Comparison of ENCODE assay signal across 9 cellular contexts in the genomic region with DNA sequence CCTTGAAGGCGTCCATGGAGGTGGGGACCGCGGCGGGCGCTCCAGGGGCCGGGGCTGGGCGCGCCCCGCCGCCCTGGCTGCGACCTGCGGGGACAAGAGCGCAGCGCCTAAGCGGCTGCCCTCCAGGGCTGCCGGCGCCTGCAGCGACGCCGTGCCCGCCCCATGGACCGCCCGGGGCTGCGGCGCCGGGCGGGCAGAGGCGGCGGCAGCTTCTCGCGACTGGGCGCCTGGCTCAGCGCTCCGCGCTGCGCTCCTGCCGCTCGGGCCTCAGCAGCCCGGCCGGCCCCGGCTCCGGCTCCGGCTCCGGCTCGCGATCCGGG. TPM values are rescaled to one million over a fixed set of nuclear protein-coding genes. Genes with fewer than 3 reads are reported as not detected.
DNase-seq lines count a peak whose midpoint lies in the region; ATAC-seq and TF ChIP-seq lines count a peak whose summit lies in the region.
"Had no signal": no experiment of that assay in that cellular context is flagged by ENCODE, and none has a peak within 500 bp of the region (broad histone marks: within the 10 kb centered on the region; RNA-seq: fewer than 3 reads in every experiment).

No MANE protein-coding gene starts in this region.

- H3K27me3 Mint-ChIP-seq in stimulated activated naive CD8-positive, alpha-beta T cell treated with anti-CD3 and anti-CD28 coated beads, Interleukin-15, amount 100 ng/mL, for 72 hours, result peaks cover 97% of the 10 kb centered on the region

- no peak for TF ChIP-seq CTCF in left ventricle myocardium inferior (IDR thresholded peaks at IDR 0.05; ENCODE audit: borderline replicate concordance)

- no peak overlapping the region for H3K27ac Mint-ChIP-seq in stimulated activated naive CD8-positive, alpha-beta T cell treated with anti-CD3 and anti-CD28 coated beads, Interleukin-15, amount 100 ng/mL, for 72 hours
- H3K27ac Mint-ChIP-seq: dendritic cell treated with granulocyte-macrophage colony-stimulating factor and Interleukin-4, amounts not matched to agents 40 ng/mL and 50 ng/mL, for 4 days had no signal

- peak; percentile 29 for ATAC-seq in stimulated activated naive CD8-positive, alpha-beta T cell treated with anti-CD3 and anti-CD28 coated beads, Interleukin-15, amount 100 ng/mL, for 72 hours

- intact Hi-C loops in left ventricle myocardium inferior (cut with micrococcal nuclease), result no loop called here

- no peaks in the 10 kb centered on the region for H3K9me3 ChIP-seq in SK-N-MC (ENCODE audit: low read depth, low read length)
- no peaks in the 10 kb centered on the region for H3K9me3 ChIP-seq in left ventricle myocardium inferior (replicated peaks)

- H3K4me3 ChIP-seq in H7 (ENCODE audit: insufficient read depth, low read depth, low read length), result peak overlapping the region; percentile 18; the same call in 1 of the 2 replicates
- peak overlapping the region; percentile 100 for H3K4me3 ChIP-seq in SK-N-MC
- H3K4me3 ChIP-seq in left ventricle myocardium inferior, result peak overlapping the region; percentile 60

- peaks cover 97% of the 10 kb centered on the region for H3K27me3 ChIP-seq in H7 (ENCODE audit: control insufficient read depth, insufficient read depth, low read length)
- peaks cover 100% of the 10 kb centered on the region for H3K27me3 ChIP-seq in left ventricle myocardium inferior (ENCODE audit: low read depth)

- H3K4me1 ChIP-seq in left ventricle myocardium inferior, result peaks cover 48% of the 10 kb centered on the region

- H3K27ac ChIP-seq in SK-N-MC, result 0 out of 2 replicates have a peak overlapping the region, but pooled peaks have one; percentile 67
- H3K27ac ChIP-seq in left ventricle myocardium inferior (replicated peaks), result no peak overlapping the region

- no peaks in the 10 kb centered on the region for H3K9me3 Mint-ChIP-seq in stimulated activated naive CD8-positive, alpha-beta T cell treated with anti-CD3 and anti-CD28 coated beads, Interleukin-15, amount 100 ng/mL, for 72 hours
- H3K9me3 Mint-ChIP-seq: dendritic cell treated with granulocyte-macrophage colony-stimulating factor and Interleukin-4, amounts not matched to agents 40 ng/mL and 50 ng/mL, for 4 days had no signal

- DNase-seq in H7 (no peak), SK-N-MC (ENCODE audit: low read depth, low spot score) (no peak), left ventricle myocardium inferior (no peak), NCI-H2227 treated with DMSO at 0.1 percent for 48 hours (lab: John Stamatoyannopoulos, UW) (no peak), NCI-H128 (lab: John Stamatoyannopoulos, UW; ENCODE audit: unreplicated experiment) (no peak)
- DNase-seq in stimulated activated naive CD8-positive, alpha-beta T cell treated with anti-CD3 and anti-CD28 coated beads, Interleukin-15, amount 100 ng/mL, for 72 hours, result no peak
- no peak for DNase-seq in activated naive CD4-positive, alpha-beta T cell treated with anti-CD3 and anti-CD28 coated beads, Interleukin-2, amount 50 U/mL, for 16 hours

- peak overlapping the region; percentile 90 for H3K9ac ChIP-seq in SK-N-MC (ENCODE audit: insufficient read length)

- no peak overlapping the region for H3K4me3 Mint-ChIP-seq in stimulated activated naive CD8-positive, alpha-beta T cell treated with anti-CD3 and anti-CD28 coated beads, Interleukin-15, amount 100 ng/mL, for 72 hours

- H3K36me3 ChIP-seq in H7 (replicated peaks; ENCODE audit: control insufficient read depth, insufficient read depth, low read length) (no peaks in the 10 kb centered on the region), SK-N-MC (ENCODE audit: insufficient read depth, low read length) (peaks cover 4% of the 10 kb centered on the region; the same call in 1 of the 2 replicates), left ventricle myocardium inferior (no peaks in the 10 kb centered on the region)

- H3K4me1 Mint-ChIP-seq in stimulated activated naive CD8-positive, alpha-beta T cell treated with anti-CD3 and anti-CD28 coated beads, Interleukin-15, amount 100 ng/mL, for 72 hours, result peaks cover 64% of the 10 kb centered on the region

RNA-seq across cellular contexts. Expression of a gene that starts 0.2 kb away (rescaled TPM):
- total RNA-seq in H7 (2014; rRNA removed; shearing (Covaris generic)), result not detected in 2 replicates
- total RNA-seq in left ventricle myocardium inferior, result not detected
- total RNA-seq: RPMI7951 had no signal

Comparison
In these comparisons a context has a peak if more than half of its experiments do, and no peak if none do; other contexts are left out.
1. H3K4me3 ChIP-seq: peak in every context shown above with its lines; median percentile 100 in SK-N-MC; 60 in left ventricle myocardium inferior; 18 in H7.